In the genomic region with DNA sequence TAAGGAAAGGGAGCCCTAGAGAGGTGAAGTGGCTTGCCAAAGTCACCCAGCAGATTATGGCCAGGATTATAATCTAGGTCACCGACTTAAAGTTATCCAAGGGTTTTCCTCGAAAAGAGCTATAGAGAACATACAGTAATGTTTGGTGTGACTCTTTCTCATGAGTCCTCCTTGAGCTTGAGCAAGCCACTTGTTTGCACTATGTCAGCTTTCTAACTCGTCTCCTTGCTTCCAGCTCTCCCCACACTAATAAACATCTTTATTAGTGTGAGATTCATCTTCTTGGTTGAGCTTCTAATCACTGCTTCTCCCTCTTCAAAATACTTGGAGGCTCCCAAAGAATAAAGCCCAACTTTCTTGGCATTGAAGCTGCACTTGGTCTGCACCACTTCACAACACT, we compare ENCODE assay signal across 31 cellular contexts.
"Had no signal": no experiment of that assay in that cellular context is flagged by ENCODE, and none has a peak within 500 bp of the region (broad histone marks: within the 10 kb centered on the region; RNA-seq: fewer than 3 reads in every experiment).

No MANE protein-coding gene starts in this region.

- H3K9me3 Mint-ChIP-seq: activated CD4-positive, alpha-beta T cell treated with anti-CD3 and anti-CD28 coated beads, Interleukin-2, amount 10 ng/mL, durations not matched to agents 24 days and 14 days; activated T-cell treated with anti-CD3 and anti-CD28 coated beads, Interleukin-2, amount 50 U/mL, for 24 hours had no signal

- H3K27ac Mint-ChIP-seq: activated B cell treated with CpG ODN at 0.5 μM for 24 hours; activated CD4-positive, alpha-beta T cell treated with anti-CD3 and anti-CD28 coated beads, Interleukin-2, amount 10 ng/mL, durations not matched to agents 24 days and 14 days; activated CD8-positive, alpha-beta memory T cell treated with anti-CD3 and anti-CD28 coated beads, Interleukin-2, amount 10 ng/mL, durations not matched to agents 7 days and 5 days; activated naive CD4-positive, alpha-beta T cell treated with anti-CD3 and anti-CD28 coated beads, Interleukin-2, amount 50 U/mL, for 24 hours; activated T-cell treated with anti-CD3 and anti-CD28 coated beads, Interleukin-2, amount 50 U/mL, for 24 hours; activated T-helper 1 cell treated with anti-CD3 and anti-CD28 coated beads, Interleukin-12 subunit alpha, Interleukin-12 subunit beta, Interleukin-2, Interleukin-4 antibody, amounts not matched to agents 30 ng/mL and 10 ng/mL and 1 ng/mL, durations not matched to agents 14 hours and 24 hours and 36 hours; T-helper 17 cell had no signal

- H3K27me3 ChIP-seq: MG63 had no signal

- H3K4me2 ChIP-seq: KMS-11 had no signal

- H3K4me1 Mint-ChIP-seq: activated B cell treated with CpG ODN at 0.5 μM for 24 hours; activated CD4-positive, alpha-beta T cell treated with anti-CD3 and anti-CD28 coated beads, Interleukin-2, amount 10 ng/mL, durations not matched to agents 24 days and 14 days; activated CD8-positive, alpha-beta memory T cell treated with anti-CD3 and anti-CD28 coated beads, Interleukin-2, amount 10 ng/mL, durations not matched to agents 7 days and 5 days; activated naive CD4-positive, alpha-beta T cell treated with anti-CD3 and anti-CD28 coated beads, Interleukin-2, amount 50 U/mL, for 24 hours; T-helper 17 cell had no signal

- H3K36me3 ChIP-seq: MG63 had no signal

- DNase-seq: activated B cell treated with CpG ODN at 0.5 μM for 24 hours; activated CD4-positive, alpha-beta T cell treated with anti-CD3 and anti-CD28 coated beads for 1 hour; activated CD4-positive, alpha-beta T cell treated with anti-CD3 and anti-CD28 coated beads, Interleukin-2, amount 10 ng/mL, durations not matched to agents 24 days and 14 days; activated CD4-positive, alpha-beta T cell treated with anti-CD3 and anti-CD28 coated beads, Interleukin-2, amount 50 U/mL, for 48 hours; activated CD8-positive, alpha-beta memory T cell treated with anti-CD3 and anti-CD28 coated beads, Interleukin-2, amount 10 ng/mL, durations not matched to agents 7 days and 5 days; activated effector memory CD4-positive, alpha-beta T cell treated with Interleukin-2 at 50 U/mL for 16 hours; activated naive CD4-positive, alpha-beta T cell; activated T-cell treated with anti-CD3 and anti-CD28 coated beads, Interleukin-2, amount 50 U/mL, for 24 hours; MG63; MV-4-11; NCI-H1092 treated with DMSO at 0.1 percent for 48 hours; NCI-H1417 treated with DMSO at 0.1 percent for 48 hours; NCI-H1694; NCI-H2029; NCI-H2107; NCI-H2171 treated with DMSO at 0.1 percent for 48 hours; NCI-H226; NCI-H510A; NCI-H69; NK-92 treated with Interleukin-12 subunit alpha and Interleukin-12 subunit beta, amount 100 ng/mL, for 24 hours; OCI-M1; RPMI8226; SHP77 treated with DMSO at 0.1 percent for 48 hours; T-helper 17 cell; T1000 had no signal

- H3K36me3 Mint-ChIP-seq: activated CD8-positive, alpha-beta memory T cell treated with anti-CD3 and anti-CD28 coated beads, Interleukin-2, amount 10 ng/mL, durations not matched to agents 7 days and 5 days; activated naive CD4-positive, alpha-beta T cell treated with anti-CD3 and anti-CD28 coated beads, Interleukin-2, amount 50 U/mL, for 24 hours had no signal

- H3K4me3 ChIP-seq: MG63 had no signal

- H3K4me3 Mint-ChIP-seq: activated B cell treated with CpG ODN at 0.5 μM for 24 hours; activated CD4-positive, alpha-beta T cell treated with anti-CD3 and anti-CD28 coated beads, Interleukin-2, amount 10 ng/mL, durations not matched to agents 24 days and 14 days; activated CD8-positive, alpha-beta memory T cell treated with anti-CD3 and anti-CD28 coated beads, Interleukin-2, amount 10 ng/mL, durations not matched to agents 7 days and 5 days; activated naive CD4-positive, alpha-beta T cell treated with anti-CD3 and anti-CD28 coated beads, Interleukin-2, amount 50 U/mL, for 24 hours; activated T-cell treated with anti-CD3 and anti-CD28 coated beads, Interleukin-2, amount 50 U/mL, for 24 hours; activated T-helper 1 cell treated with anti-CD3 and anti-CD28 coated beads, Interleukin-12 subunit alpha, Interleukin-12 subunit beta, Interleukin-2, Interleukin-4 antibody, amounts not matched to agents 30 ng/mL and 10 ng/mL and 1 ng/mL, durations not matched to agents 14 hours and 24 hours and 36 hours; brain; T-helper 17 cell had no signal

- H3K27ac ChIP-seq: KMS-11 had no signal

- H3K9ac ChIP-seq: KMS-11 had no signal

- ATAC-seq: activated CD8-positive, alpha-beta memory T cell treated with anti-CD3 and anti-CD28 coated beads, Interleukin-2, amount 10 ng/mL, durations not matched to agents 7 days and 5 days; HepG2; Panc1; T-helper 17 cell had no signal
